ENCODE assay signal across 14 cellular contexts in the genomic region with DNA sequence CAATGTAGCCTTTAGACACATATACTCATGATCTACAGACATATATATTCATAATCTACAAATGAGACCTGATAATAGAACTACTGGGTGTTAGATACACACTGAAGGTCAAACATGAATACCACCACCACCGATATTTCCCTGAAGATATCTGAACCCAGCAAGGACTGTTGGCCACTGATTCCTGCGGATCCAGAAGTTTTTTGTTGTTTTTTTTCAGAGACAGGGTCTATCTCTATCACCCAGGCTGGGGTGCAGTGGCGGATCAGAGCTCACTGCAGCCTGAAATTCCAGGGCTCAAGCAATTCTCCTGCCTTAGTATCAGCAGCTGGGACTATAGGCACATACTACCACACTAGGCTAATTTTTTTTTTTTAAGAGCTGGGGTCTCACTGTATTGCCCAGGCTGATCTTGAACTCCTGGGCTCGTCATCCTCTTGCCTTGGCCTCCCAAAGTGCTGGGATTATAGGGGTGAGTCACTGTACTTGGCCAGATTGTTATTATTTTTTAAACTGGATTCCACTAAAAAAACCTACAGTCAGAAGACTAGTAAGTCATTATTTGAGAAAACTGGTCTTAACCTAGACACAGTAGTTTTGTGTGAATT. TPM values are rescaled to one million over a fixed set of nuclear protein-coding genes. Genes with fewer than 3 reads are reported as not detected.
DNase-seq lines count a peak whose midpoint lies in the region; ATAC-seq and TF ChIP-seq lines count a peak whose summit lies in the region.
"Had no signal": no experiment of that assay in that cellular context is flagged by ENCODE, and none has a peak within 500 bp of the region (broad histone marks: within the 10 kb centered on the region; RNA-seq: fewer than 3 reads in every experiment).

No MANE protein-coding gene starts in this region.

- peaks cover 39% of the 10 kb centered on the region for H3K79me2 ChIP-seq in KMS-11 (ENCODE audit: insufficient read depth, low read depth)

- POLR2A ChIA-PET in Caco-2 (lab: Charles Lee): no interaction called here

- H4K20me1 ChIP-seq in KMS-11 (ENCODE audit: insufficient read depth): no peaks in the 10 kb centered on the region

- BruUV-seq in Caco-2 (replicated peaks; lab: Mats Ljungman, UMichigan): no TSS peak

- H3K4me3 ChIP-seq in Caco-2 (ENCODE audit: low read depth, low read length) (no peak overlapping the region), KMS-11 (IDR thresholded peaks at IDR 0.05; ENCODE audit: insufficient read depth, low read depth, low read length) (no peak overlapping the region)

- CTCF ChIA-PET in Caco-2 (lab: Charles Lee): no interaction called here

- H3K4me1 ChIP-seq in Caco-2 (peaks cover 4% of the 10 kb centered on the region), KMS-11 (ENCODE audit: low read depth, poor library complexity, severe bottlenecking) (peaks cover 36% of the 10 kb centered on the region), foreskin keratinocyte (peaks cover 22% of the 10 kb centered on the region)

- H3K4me1 Mint-ChIP-seq in Caco-2 (ENCODE audit: low read depth, unreplicated experiment) (peaks cover 12% of the 10 kb centered on the region), natural killer cell (peaks cover 49 to 61% of the 10 kb centered on the region in 2 donors)
- H3K4me1 Mint-ChIP-seq in activated naive CD8-positive, alpha-beta T cell treated with anti-CD3 and anti-CD28 coated beads, Interleukin-2, amount 50 U/mL, for 24 hours: peaks cover 55% of the 10 kb centered on the region

- no peak for DNase-seq in Caco-2
- no peak for DNase-seq in activated naive CD8-positive, alpha-beta T cell treated with anti-CD3 and anti-CD28 coated beads, Interleukin-2, amount 50 U/mL, for 24 hours
- DNase-seq in natural killer cell: no peak
- no peak for DNase-seq in effector CD4-positive, alpha-beta T cell
- no peak for DNase-seq in foreskin keratinocyte
- DNase-seq: DMS79; GOT3; midbrain; NCI-H2029 treated with DMSO at 0.1 percent for 48 hours; stimulated activated CD4-positive, alpha-beta T cell treated with anti-CD3 and anti-CD28 coated beads, Interleukin-12 subunit alpha, Interleukin-12 subunit beta, amount 100 ng/mL, for 4 hours had no signal

- H3K9me3 Mint-ChIP-seq in Caco-2 (ENCODE audit: unreplicated experiment): no peaks in the 10 kb centered on the region
- H3K9me3 Mint-ChIP-seq in activated naive CD8-positive, alpha-beta T cell treated with anti-CD3 and anti-CD28 coated beads, Interleukin-2, amount 50 U/mL, for 24 hours: no peaks in the 10 kb centered on the region
- H3K9me3 Mint-ChIP-seq in natural killer cell: no peaks in the 10 kb centered on the region
- H3K9me3 Mint-ChIP-seq: stimulated activated memory B cell treated with anti-CD40 and anti-IgM and Interleukin-4, amounts not matched to agents 10 μg/mL and 1 μg/mL and 100 μg/mL, for 72 hours had no signal

- H3K36me3 ChIP-seq in Caco-2 (ENCODE audit: control insufficient read depth, insufficient read depth, low read length) (peaks cover 1% of the 10 kb centered on the region; the same call in 1 of the 2 replicates), KMS-11 (ENCODE audit: insufficient read depth) (peaks cover 2% of the 10 kb centered on the region; the same call in 1 of the 2 replicates)

- H3K4me2 ChIP-seq in KMS-11: peak overlapping the region; percentile 81; the same call in 1 of the 2 replicates

- peaks cover 32% of the 10 kb centered on the region for H3K36me3 Mint-ChIP-seq in Caco-2 (ENCODE audit: insufficient read depth, unreplicated experiment)
- H3K36me3 Mint-ChIP-seq in activated naive CD8-positive, alpha-beta T cell treated with anti-CD3 and anti-CD28 coated beads, Interleukin-2, amount 50 U/mL, for 24 hours (ENCODE audit: low read depth): peaks cover 36% of the 10 kb centered on the region
- no peaks in the 10 kb centered on the region for H3K36me3 Mint-ChIP-seq in natural killer cell

- intact Hi-C loops in Caco-2 (cut with micrococcal nuclease; ENCODE audit: unreplicated experiment): no loop called here
- intact Hi-C loops in natural killer cell (cut with micrococcal nuclease): loop anchor here (10.0 kb wide), 2 partner anchors 128 to 238 kb away; a partner anchor contains a TSS

- H3K9ac ChIP-seq in KMS-11: no peak overlapping the region

- no peak for ATAC-seq in activated naive CD8-positive, alpha-beta T cell treated with anti-CD3 and anti-CD28 coated beads, Interleukin-2, amount 50 U/mL, for 24 hours
- ATAC-seq in natural killer cell: no peak
- ATAC-seq in HG03354 (IDR thresholded peaks at IDR 0.05; ENCODE audit: poor library complexity, severe bottlenecking, unreplicated experiment): no peak
- no peak for ATAC-seq in foreskin keratinocyte
- ATAC-seq: gastroesophageal sphincter; stimulated activated memory B cell treated with anti-CD40 and anti-IgM and Interleukin-4, amounts not matched to agents 10 μg/mL and 1 μg/mL and 100 μg/mL, for 72 hours had no signal

- no peaks in the 10 kb centered on the region for H3K9me3 ChIP-seq in Caco-2
- H3K9me3 ChIP-seq: gastroesophageal sphincter had no signal

- no peak overlapping the region for H3K27ac ChIP-seq in KMS-11
- H3K27ac ChIP-seq in foreskin keratinocyte: no peak overlapping the region

- no peak overlapping the region for H2AFZ ChIP-seq in KMS-11 (ENCODE audit: low read depth)

- TF ChIP-seq CTCF in Caco-2 (IDR thresholded peaks at IDR 0.05; ENCODE audit: insufficient read depth in 1 of 2, low read depth in 1 of 2, low read length in 1 of 2, severe bottlenecking in 1 of 2, unreplicated experiment in 1 of 2) (no peak), KMS-11 (conservative IDR thresholded peaks at IDR 0.05; ENCODE audit: low read depth, low read length) (no peak), natural killer cell (IDR thresholded peaks at IDR 0.05) (no peak), foreskin keratinocyte (conservative IDR thresholded peaks at IDR 0.05) (no peak)

- H3K27ac Mint-ChIP-seq in Caco-2 (ENCODE audit: unreplicated experiment) (no peak overlapping the region), natural killer cell (peak overlapping the region in 1 of 2 donors; percentile 87)
- peak overlapping the region; percentile 4 for H3K27ac Mint-ChIP-seq in activated naive CD8-positive, alpha-beta T cell treated with anti-CD3 and anti-CD28 coated beads, Interleukin-2, amount 50 U/mL, for 24 hours
- H3K27ac Mint-ChIP-seq: stimulated activated memory B cell treated with anti-CD40 and anti-IgM and Interleukin-4, amounts not matched to agents 10 μg/mL and 1 μg/mL and 100 μg/mL, for 72 hours had no signal

- H3K27me3 ChIP-seq in Caco-2 (replicated peaks; ENCODE audit: control insufficient read depth, insufficient read depth, low read length) (no peaks in the 10 kb centered on the region), KMS-11 (ENCODE audit: insufficient read depth, low read depth) (no peaks in the 10 kb centered on the region), foreskin keratinocyte (no peaks in the 10 kb centered on the region)
- H3K27me3 ChIP-seq: gastroesophageal sphincter had no signal

- H3K27me3 Mint-ChIP-seq in Caco-2 (ENCODE audit: insufficient read depth, unreplicated experiment) (no peaks in the 10 kb centered on the region), natural killer cell (ENCODE audit: low read depth in 2 of 2) (no peaks in the 10 kb centered on the region)
- no peaks in the 10 kb centered on the region for H3K27me3 Mint-ChIP-seq in activated naive CD8-positive, alpha-beta T cell treated with anti-CD3 and anti-CD28 coated beads, Interleukin-2, amount 50 U/mL, for 24 hours
- H3K27me3 Mint-ChIP-seq: stimulated activated memory B cell treated with anti-CD40 and anti-IgM and Interleukin-4, amounts not matched to agents 10 μg/mL and 1 μg/mL and 100 μg/mL, for 72 hours had no signal

- H3K4me3 Mint-ChIP-seq in Caco-2 (ENCODE audit: unreplicated experiment) (peak overlapping the region; percentile 69), natural killer cell (peak overlapping the region; percentile 67)
- H3K4me3 Mint-ChIP-seq in activated naive CD8-positive, alpha-beta T cell treated with anti-CD3 and anti-CD28 coated beads, Interleukin-2, amount 50 U/mL, for 24 hours: peak overlapping the region; percentile 92

RNA-seq across cellular contexts. Expression of a gene that starts 1.8 kb away (rescaled TPM):
- total RNA-seq in Caco-2 (2022) (75.1 and 82.4 TPM in 2 replicates), natural killer cell (10 to 100 TPM; 14.7 to 28.2 (median 21.3) TPM), foreskin keratinocyte (102 and 105 TPM in 2 replicates)
- 122 TPM in 2 replicates for polyA plus RNA-seq in foreskin keratinocyte

RNA-seq across cellular contexts. Expression of a gene that starts 4.4 kb away (rescaled TPM):
- total RNA-seq in Caco-2 (2022) (32.6 and 35.7 TPM in 2 replicates), natural killer cell (10 to 100 TPM; 40.8 to 54.5 (median 41.0) TPM), foreskin keratinocyte (13.2 and 15.3 TPM in 2 replicates)
- 3.0 and 3.9 TPM in 2 replicates for polyA plus RNA-seq in foreskin keratinocyte

RNA-seq across cellular contexts. Expression of a gene that starts 24.2 kb away (rescaled TPM):
- total RNA-seq in Caco-2 (2022) (209 and 215 TPM in 2 replicates), natural killer cell (100 to 1,000 TPM in 2 of 3 donors, 10 to 100 TPM in 1; 95.5 to 125 (median 102) TPM), foreskin keratinocyte (124 and 135 TPM in 2 replicates)
- polyA plus RNA-seq in foreskin keratinocyte: 92.7 and 111 TPM in 2 replicates
